25 cellular contexts compared by ENCODE assay signal in genomic region chr5:30347858-30348257, GRCh38.
"Had no signal": no experiment of that assay in that cellular context is flagged by ENCODE, and none has a peak within 500 bp of the region (broad histone marks: within the 10 kb centered on the region; RNA-seq: fewer than 3 reads in every experiment).

No MANE protein-coding gene starts in this region.

- H3K27me3 ChIP-seq: esophagus squamous epithelium, gastrocnemius medialis, heart right ventricle, left lung had no signal

- H3K4me1 ChIP-seq: esophagus squamous epithelium, gastrocnemius medialis, heart right ventricle, left lung, lower lobe of right lung had no signal

- ATAC-seq: effector memory CD8-positive, alpha-beta T cell; esophagus mucosa; gastrocnemius medialis; heart right ventricle; left cardiac atrium; left lung; left ventricle myocardium superior; lower lobe of right lung; mucosa of descending colon; naive thymus-derived CD8-positive, alpha-beta T cell had no signal

- H3K27ac ChIP-seq: coronary artery, dorsolateral prefrontal cortex, epithelial cell of prostate, esophagus squamous epithelium, gastrocnemius medialis, heart right ventricle, left lung, lower lobe of right lung had no signal

- DNase-seq: dermis blood vessel endothelial cell; dorsolateral prefrontal cortex; effector CD4-positive, alpha-beta T cell; effector memory CD8-positive, alpha-beta T cell; endodermal cell; erythroblast; esophagus squamous epithelium; foreskin fibroblast; foreskin melanocyte; gastrocnemius medialis; glutamatergic neuron; head of caudate nucleus; heart right ventricle; hippocampal formation; left cardiac atrium; left lung; left ventricle myocardium superior; lower lobe of right lung; mesenchymal stem cell; mucosa of descending colon; naive B cell; naive thymus-derived CD8-positive, alpha-beta T cell had no signal

- H3K9me3 ChIP-seq: gastrocnemius medialis, lower lobe of right lung had no signal

- H3K4me3 ChIP-seq: coronary artery, dorsolateral prefrontal cortex, esophagus squamous epithelium, gastrocnemius medialis, heart right ventricle, left lung, lower lobe of right lung, mucosa of descending colon had no signal

- H3K36me3 ChIP-seq: esophagus squamous epithelium, gastrocnemius medialis, heart right ventricle, left lung, lower lobe of right lung had no signal
